8 cellular contexts compared by ENCODE assay signal in genomic region chr15:90035095-90035834, GRCh38. TPM values are rescaled to one million over a fixed set of nuclear protein-coding genes. Genes with fewer than 3 reads are reported as not detected.
DNase-seq lines count a peak whose midpoint lies in the region; ATAC-seq and TF ChIP-seq lines count a peak whose summit lies in the region.

No MANE protein-coding gene starts in this region.

- POLR2A ChIA-PET in A673 (lab: Charles Lee; ENCODE audit: low non-redundant PET) = no interaction called here

- no peak overlapping the region for H3K4me3 ChIP-seq in A673 (ENCODE audit: low read depth, low read length, poor library complexity, severe bottlenecking)
- no peak overlapping the region for H3K4me3 ChIP-seq in right cardiac atrium (ENCODE audit: low read length)

- no peak overlapping the region for H3K4me3 Mint-ChIP-seq in activated naive CD8-positive, alpha-beta T cell
- no peak overlapping the region for H3K4me3 Mint-ChIP-seq in stimulated activated memory B cell treated with anti-CD40 and anti-IgM and Interleukin-4, amounts not matched to agents 10 μg/mL and 1 μg/mL and 100 μg/mL, for 72 hours

- intact Hi-C loops in A673 (cut with micrococcal nuclease; ENCODE audit: unreplicated experiment) = no loop called here
- intact Hi-C loops in right cardiac atrium (cut with DNase I) = no loop called here

- no peak for TF ChIP-seq CTCF in A673 (conservative IDR thresholded peaks at IDR 0.05; ENCODE audit: low read depth, low read length)

- peak; percentile 34 to 44 for ATAC-seq in right cardiac atrium
- no peak for ATAC-seq in stimulated activated memory B cell treated with anti-CD40 and anti-IgM and Interleukin-4, amounts not matched to agents 10 μg/mL and 1 μg/mL and 100 μg/mL, for 72 hours
- no peak for ATAC-seq in HG03469 (IDR thresholded peaks at IDR 0.05; ENCODE audit: unreplicated experiment)

- no peaks in the 10 kb centered on the region for H3K9me3 Mint-ChIP-seq in activated naive CD8-positive, alpha-beta T cell (ENCODE audit: low read depth)
- H3K9me3 Mint-ChIP-seq in stimulated activated memory B cell treated with anti-CD40 and anti-IgM and Interleukin-4, amounts not matched to agents 10 μg/mL and 1 μg/mL and 100 μg/mL, for 72 hours = peaks cover 4% of the 10 kb centered on the region

- H3K36me3 ChIP-seq in A673 (ENCODE audit: insufficient read depth, low read length, poor library complexity, severe bottlenecking) = no peaks in the 10 kb centered on the region

- H3K27ac ChIP-seq in A673 (ENCODE audit: low read depth, low read length, poor library complexity, severe bottlenecking) (peak overlapping the region; percentile 74), right cardiac atrium (ENCODE audit: low read length) (peak overlapping the region; percentile 76)

- H3K4me1 ChIP-seq in A673 (ENCODE audit: insufficient read depth, low read length, poor library complexity, severe bottlenecking) = peaks cover 44% of the 10 kb centered on the region
- peaks cover 17% of the 10 kb centered on the region for H3K4me1 ChIP-seq in right cardiac atrium (ENCODE audit: control insufficient read depth, insufficient read depth, low read length)

- CTCF ChIA-PET in A673 (lab: Charles Lee) = no interaction called here

- H3K9me3 ChIP-seq in A673 (ENCODE audit: low read depth, low read length, poor library complexity, severe bottlenecking) = no peaks in the 10 kb centered on the region
- H3K9me3 ChIP-seq in right cardiac atrium (ENCODE audit: control insufficient read depth, low read length) = no peaks in the 10 kb centered on the region

- H3K36me3 Mint-ChIP-seq in activated naive CD8-positive, alpha-beta T cell = no peaks in the 10 kb centered on the region
- H3K36me3 Mint-ChIP-seq in stimulated activated memory B cell treated with anti-CD40 and anti-IgM and Interleukin-4, amounts not matched to agents 10 μg/mL and 1 μg/mL and 100 μg/mL, for 72 hours = peaks cover 17% of the 10 kb centered on the region

- peaks cover 69% of the 10 kb centered on the region for H3K4me1 Mint-ChIP-seq in activated naive CD8-positive, alpha-beta T cell (ENCODE audit: low read depth)
- peaks cover 82% of the 10 kb centered on the region for H3K4me1 Mint-ChIP-seq in stimulated activated memory B cell treated with anti-CD40 and anti-IgM and Interleukin-4, amounts not matched to agents 10 μg/mL and 1 μg/mL and 100 μg/mL, for 72 hours

- WGBS in right cardiac atrium = 70% methylated on average over 19 of the region's 19 CpGs

- no peak for DNase-seq in A673 (ENCODE audit: low spot score)
- peak; percentile 69 for DNase-seq in HuH-7 (ENCODE audit: low spot score)
- DNase-seq in right cardiac atrium = peak; percentile 57 to 83 (median 83)
- DNase-seq in HUDEP-2 (lab: John Stamatoyannopoulos, UW; ENCODE audit: unreplicated experiment in 76 of 76) = no peak
- no peak for DNase-seq in AG08396 (ENCODE audit: low spot score)

- no peaks in the 10 kb centered on the region for H3K27me3 ChIP-seq in A673 (replicated peaks; ENCODE audit: insufficient read depth, low read depth, low read length, poor library complexity)
- H3K27me3 ChIP-seq in right cardiac atrium (ENCODE audit: control insufficient read depth, insufficient read depth) = no peaks in the 10 kb centered on the region

- H3K27me3 Mint-ChIP-seq in activated naive CD8-positive, alpha-beta T cell = no peaks in the 10 kb centered on the region
- no peaks in the 10 kb centered on the region for H3K27me3 Mint-ChIP-seq in stimulated activated memory B cell treated with anti-CD40 and anti-IgM and Interleukin-4, amounts not matched to agents 10 μg/mL and 1 μg/mL and 100 μg/mL, for 72 hours

- no TSS peak for BruUV-seq in A673 (replicated peaks; lab: Mats Ljungman, UMichigan)

- peak overlapping the region; percentile 46 for H3K27ac Mint-ChIP-seq in activated naive CD8-positive, alpha-beta T cell
- peak overlapping the region; percentile 92 for H3K27ac Mint-ChIP-seq in stimulated activated memory B cell treated with anti-CD40 and anti-IgM and Interleukin-4, amounts not matched to agents 10 μg/mL and 1 μg/mL and 100 μg/mL, for 72 hours

RNA-seq across cellular contexts. Expression of gene ZNF710, which starts 34.1 kb away (rescaled TPM):
- total RNA-seq in A673 (2021) (25.2 and 27.3 TPM in 2 replicates), right cardiac atrium (10 to 100 TPM in 1 of 4 donors, 1 to 10 TPM in 3; 6.0 to 10.2 (median 8.1) TPM)
- polyA plus RNA-seq in right cardiac atrium = 3.4 TPM

Comparison
In these comparisons a context has a peak if more than half of its experiments do, and no peak if none do; other contexts are left out.
1. DNase-seq: peak in HuH-7 (single experiment) and right cardiac atrium (3 of 3); none in A673 (single experiment), HUDEP-2 (0 of 76) and AG08396 (single experiment).
2. ATAC-seq: peak in right cardiac atrium (2 of 2); none in stimulated activated memory B cell treated with anti-CD40 and anti-IgM and Interleukin-4, amounts not matched to agents 10 μg/mL and 1 μg/mL and 100 μg/mL, for 72 hours (single experiment) and HG03469 (single experiment).